Comparison of ENCODE assay signal across 1 cellular context in genomic region chr20:45337367-45338120, GRCh38.
A peak's percentile ranks its signal among the peaks of the same experiment; 100 is the strongest.
TF ChIP-seq lines count a peak whose summit lies in the region.

No MANE protein-coding gene starts in this region.

TF ChIP-seq in SK-N-SH, 30 proteins besides CTCF, POLR2A, EP300 and RAD21 (continued from another document):
- TF ChIP-seq REST (IDR thresholded peaks at IDR 0.05; ENCODE audit: low read depth, low read length) (peak; percentile 70), NFIC (IDR thresholded peaks at IDR 0.05; ENCODE audit: borderline replicate concordance) (peak; percentile 93), SMC3 (IDR thresholded peaks at IDR 0.05; ENCODE audit: low read depth, low read length) (no peak), MAX (IDR thresholded peaks at IDR 0.05; ENCODE audit: low read depth) (peak; percentile 83), MEF2A (IDR thresholded peaks at IDR 0.05; ENCODE audit: borderline replicate concordance, low read depth) (peak; percentile 59; the same call in 1 of the 2 replicates), POLR2AphosphoS5 (IDR thresholded peaks at IDR 0.05; ENCODE audit: low read depth, low read length) (peak; percentile 55; the same call in 1 of the 2 replicates), ELF1 (IDR thresholded peaks at IDR 0.05) (peak; percentile 55), ZBTB33 (IDR thresholded peaks at IDR 0.05; ENCODE audit: borderline replicate concordance, low read depth) (peak; percentile 80), RCOR1 (IDR thresholded peaks at IDR 0.05; ENCODE audit: low read length) (no peak), RXRA (IDR thresholded peaks at IDR 0.05; ENCODE audit: borderline replicate concordance, low read depth) (peak; percentile 96), JUND (IDR thresholded peaks at IDR 0.05) (peak; percentile 85), EZH2phosphoT487 (IDR thresholded peaks at IDR 0.05; ENCODE audit: borderline replicate concordance, low read depth) (no peak), FOSL2 (IDR thresholded peaks at IDR 0.05; ENCODE audit: borderline replicate concordance, low read depth) (peak; percentile 76; the same call in 1 of the 2 replicates), TEAD4 (IDR thresholded peaks at IDR 0.05; ENCODE audit: borderline replicate concordance, insufficient read depth) (peak; percentile 97), SIN3A (IDR thresholded peaks at IDR 0.05; ENCODE audit: borderline replicate concordance, low read depth, low read length) (peak; percentile 24; the same call in 1 of the 2 replicates), GATA2 (CRISPR knock-in tag; IDR thresholded peaks at IDR 0.05) (no peak), FOXM1 (IDR thresholded peaks at IDR 0.05; ENCODE audit: low read depth) (peak; percentile 73), TAF1 (IDR thresholded peaks at IDR 0.05; ENCODE audit: borderline replicate concordance, low read depth, low read length) (no peak), IRF3 (IDR thresholded peaks at IDR 0.05; ENCODE audit: low read depth, low read length) (no peak), CHD2 (IDR thresholded peaks at IDR 0.05; ENCODE audit: low read length, partially characterized antibody) (no peak), RFX5 (IDR thresholded peaks at IDR 0.05; ENCODE audit: low read length) (no peak)
- TF ChIP-seq, protein P1, sequence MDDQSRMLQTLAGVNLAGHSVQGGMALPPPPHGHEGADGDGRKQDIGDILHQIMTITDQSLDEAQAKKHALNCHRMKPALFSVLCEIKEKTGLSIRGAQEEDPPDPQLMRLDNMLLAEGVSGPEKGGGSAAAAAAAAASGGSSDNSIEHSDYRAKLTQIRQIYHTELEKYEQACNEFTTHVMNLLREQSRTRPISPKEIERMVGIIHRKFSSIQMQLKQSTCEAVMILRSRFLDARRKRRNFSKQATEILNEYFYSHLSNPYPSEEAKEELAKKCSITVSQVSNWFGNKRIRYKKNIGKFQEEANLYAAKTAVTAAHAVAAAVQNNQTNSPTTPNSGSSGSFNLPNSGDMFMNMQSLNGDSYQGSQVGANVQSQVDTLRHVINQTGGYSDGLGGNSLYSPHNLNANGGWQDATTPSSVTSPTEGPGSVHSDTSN (IDR thresholded peaks at IDR 0.05) = peak; percentile 58
- TF ChIP-seq, protein P2, sequence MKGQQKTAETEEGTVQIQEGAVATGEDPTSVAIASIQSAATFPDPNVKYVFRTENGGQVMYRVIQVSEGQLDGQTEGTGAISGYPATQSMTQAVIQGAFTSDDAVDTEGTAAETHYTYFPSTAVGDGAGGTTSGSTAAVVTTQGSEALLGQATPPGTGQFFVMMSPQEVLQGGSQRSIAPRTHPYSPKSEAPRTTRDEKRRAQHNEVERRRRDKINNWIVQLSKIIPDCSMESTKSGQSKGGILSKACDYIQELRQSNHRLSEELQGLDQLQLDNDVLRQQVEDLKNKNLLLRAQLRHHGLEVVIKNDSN (IDR thresholded peaks at IDR 0.05; ENCODE audit: borderline replicate concordance, low read depth) = no peak; the same call in 1 of the 2 replicates
- TF ChIP-seq, protein P3, sequence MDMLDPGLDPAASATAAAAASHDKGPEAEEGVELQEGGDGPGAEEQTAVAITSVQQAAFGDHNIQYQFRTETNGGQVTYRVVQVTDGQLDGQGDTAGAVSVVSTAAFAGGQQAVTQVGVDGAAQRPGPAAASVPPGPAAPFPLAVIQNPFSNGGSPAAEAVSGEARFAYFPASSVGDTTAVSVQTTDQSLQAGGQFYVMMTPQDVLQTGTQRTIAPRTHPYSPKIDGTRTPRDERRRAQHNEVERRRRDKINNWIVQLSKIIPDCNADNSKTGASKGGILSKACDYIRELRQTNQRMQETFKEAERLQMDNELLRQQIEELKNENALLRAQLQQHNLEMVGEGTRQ (IDR thresholded peaks at IDR 0.05; ENCODE audit: borderline replicate concordance, low read depth, low read length) = no peak
